In the genomic region with DNA sequence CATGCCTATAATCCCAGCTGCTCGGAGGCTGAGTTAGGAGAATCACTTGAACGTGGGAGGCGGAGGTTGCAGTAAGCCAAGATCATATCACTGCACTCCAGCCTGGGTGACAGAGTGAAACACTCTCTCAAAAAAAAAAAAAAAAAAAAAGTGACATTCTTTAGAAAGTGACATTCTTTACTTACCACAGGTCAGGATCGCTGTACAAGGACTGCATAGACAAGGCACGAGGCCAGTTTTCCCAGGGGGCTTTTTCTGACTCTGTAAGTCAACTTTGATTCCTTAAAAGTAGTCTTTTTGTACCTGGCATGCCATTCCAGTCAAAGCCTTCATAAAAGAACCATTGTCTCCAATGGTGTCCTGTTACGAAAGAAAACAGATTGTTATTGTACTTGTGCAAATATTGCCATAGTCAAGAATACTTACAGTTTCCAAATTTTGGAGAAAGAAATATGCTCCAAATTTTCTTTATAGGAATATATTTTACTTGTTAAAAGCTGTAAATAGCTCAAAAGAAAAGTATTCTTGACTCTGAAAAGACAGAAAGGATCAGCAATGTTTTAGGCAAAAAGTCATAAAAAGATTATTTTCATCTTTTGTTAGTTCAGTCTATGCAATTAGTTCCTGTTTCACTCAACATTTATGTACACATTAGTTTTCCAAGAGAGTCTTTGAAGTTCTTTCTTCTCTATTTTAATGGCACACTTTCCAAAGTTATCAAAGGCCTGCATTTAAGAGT, we compare ENCODE assay signal across 2 cellular contexts.
TF ChIP-seq lines count a peak whose summit lies in the region.

No MANE protein-coding gene starts in this region.

TF ChIP-seq in K562, 482 proteins besides CTCF, POLR2A, EP300 and RAD21:
- TF ChIP-seq, protein P1, sequence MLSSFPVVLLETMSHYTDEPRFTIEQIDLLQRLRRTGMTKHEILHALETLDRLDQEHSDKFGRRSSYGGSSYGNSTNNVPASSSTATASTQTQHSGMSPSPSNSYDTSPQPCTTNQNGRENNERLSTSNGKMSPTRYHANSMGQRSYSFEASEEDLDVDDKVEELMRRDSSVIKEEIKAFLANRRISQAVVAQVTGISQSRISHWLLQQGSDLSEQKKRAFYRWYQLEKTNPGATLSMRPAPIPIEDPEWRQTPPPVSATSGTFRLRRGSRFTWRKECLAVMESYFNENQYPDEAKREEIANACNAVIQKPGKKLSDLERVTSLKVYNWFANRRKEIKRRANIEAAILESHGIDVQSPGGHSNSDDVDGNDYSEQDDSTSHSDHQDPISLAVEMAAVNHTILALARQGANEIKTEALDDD (IDR thresholded peaks at IDR 0.05) = no peak
- TF ChIP-seq ZNF384 (IDR thresholded peaks at IDR 0.05; ENCODE audit: low read depth, low read length) = peak; percentile 56

TF ChIP-seq in SK-N-SH, 30 proteins besides CTCF, POLR2A, EP300 and RAD21:
- TF ChIP-seq, protein P2, sequence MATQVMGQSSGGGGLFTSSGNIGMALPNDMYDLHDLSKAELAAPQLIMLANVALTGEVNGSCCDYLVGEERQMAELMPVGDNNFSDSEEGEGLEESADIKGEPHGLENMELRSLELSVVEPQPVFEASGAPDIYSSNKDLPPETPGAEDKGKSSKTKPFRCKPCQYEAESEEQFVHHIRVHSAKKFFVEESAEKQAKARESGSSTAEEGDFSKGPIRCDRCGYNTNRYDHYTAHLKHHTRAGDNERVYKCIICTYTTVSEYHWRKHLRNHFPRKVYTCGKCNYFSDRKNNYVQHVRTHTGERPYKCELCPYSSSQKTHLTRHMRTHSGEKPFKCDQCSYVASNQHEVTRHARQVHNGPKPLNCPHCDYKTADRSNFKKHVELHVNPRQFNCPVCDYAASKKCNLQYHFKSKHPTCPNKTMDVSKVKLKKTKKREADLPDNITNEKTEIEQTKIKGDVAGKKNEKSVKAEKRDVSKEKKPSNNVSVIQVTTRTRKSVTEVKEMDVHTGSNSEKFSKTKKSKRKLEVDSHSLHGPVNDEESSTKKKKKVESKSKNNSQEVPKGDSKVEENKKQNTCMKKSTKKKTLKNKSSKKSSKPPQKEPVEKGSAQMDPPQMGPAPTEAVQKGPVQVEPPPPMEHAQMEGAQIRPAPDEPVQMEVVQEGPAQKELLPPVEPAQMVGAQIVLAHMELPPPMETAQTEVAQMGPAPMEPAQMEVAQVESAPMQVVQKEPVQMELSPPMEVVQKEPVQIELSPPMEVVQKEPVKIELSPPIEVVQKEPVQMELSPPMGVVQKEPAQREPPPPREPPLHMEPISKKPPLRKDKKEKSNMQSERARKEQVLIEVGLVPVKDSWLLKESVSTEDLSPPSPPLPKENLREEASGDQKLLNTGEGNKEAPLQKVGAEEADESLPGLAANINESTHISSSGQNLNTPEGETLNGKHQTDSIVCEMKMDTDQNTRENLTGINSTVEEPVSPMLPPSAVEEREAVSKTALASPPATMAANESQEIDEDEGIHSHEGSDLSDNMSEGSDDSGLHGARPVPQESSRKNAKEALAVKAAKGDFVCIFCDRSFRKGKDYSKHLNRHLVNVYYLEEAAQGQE (IDR thresholded peaks at IDR 0.05; ENCODE audit: low read depth, low read length) = no peak
- TF ChIP-seq FOXM1 (IDR thresholded peaks at IDR 0.05; ENCODE audit: low read depth) (no peak), RCOR1 (IDR thresholded peaks at IDR 0.05; ENCODE audit: low read length) (no peak), CHD2 (IDR thresholded peaks at IDR 0.05; ENCODE audit: low read length, partially characterized antibody) (no peak), FOSL2 (IDR thresholded peaks at IDR 0.05; ENCODE audit: borderline replicate concordance, low read depth) (no peak), MXI1 (IDR thresholded peaks at IDR 0.05; ENCODE audit: low read depth, low read length) (no peak)
TF ChIP-seq in SK-N-SH: peak in this region for 0.
